In the genomic region with DNA sequence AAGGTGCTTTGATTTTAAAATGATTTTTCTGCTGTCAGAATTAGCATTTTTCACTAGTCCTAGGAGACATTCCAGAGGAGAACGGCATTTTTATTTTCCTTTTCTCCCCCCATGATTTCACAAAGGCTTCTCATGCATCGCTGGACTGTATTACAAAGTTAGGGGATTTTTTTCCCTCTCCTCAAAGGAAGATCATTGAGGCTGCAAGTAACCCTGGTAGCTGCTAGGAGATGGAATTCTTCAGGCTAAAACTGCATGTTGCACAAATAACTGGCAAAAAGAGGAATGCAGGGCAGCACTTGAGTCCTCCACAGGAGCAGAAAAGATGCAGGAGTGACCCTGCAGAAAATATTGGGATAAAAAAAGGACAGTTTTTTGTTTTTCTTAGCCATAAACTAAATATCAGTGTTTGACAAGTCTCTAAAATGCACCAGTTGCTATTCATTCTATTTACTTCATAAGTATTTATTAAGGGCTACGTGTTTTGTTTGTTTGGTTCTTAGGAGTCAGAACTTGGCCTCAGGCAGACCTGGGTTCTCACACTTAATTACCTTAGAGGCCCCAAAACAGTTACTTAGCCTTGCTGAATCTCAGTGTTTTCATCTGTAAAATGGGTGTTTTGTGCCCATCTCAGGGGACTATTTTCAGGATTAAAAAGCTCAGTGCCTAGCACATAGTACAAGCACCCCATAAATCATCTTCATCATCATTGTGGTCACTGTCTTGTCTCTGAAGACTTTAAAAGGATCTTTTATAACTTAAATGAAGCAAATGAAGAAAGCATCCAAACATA, we compare ENCODE assay signal across 16 cellular contexts.
DNase-seq lines count a peak whose midpoint lies in the region; ATAC-seq, FAIRE-seq and TF ChIP-seq lines count a peak whose summit lies in the region.
"Had no signal": no experiment of that assay in that cellular context is flagged by ENCODE, and none has a peak within 500 bp of the region (broad histone marks: within the 10 kb centered on the region; RNA-seq: fewer than 3 reads in every experiment).

No MANE protein-coding gene starts in this region.

- peaks cover 8% of the 10 kb centered on the region for H3K9me3 Mint-ChIP-seq in stimulated activated memory B cell treated with anti-CD40 and anti-IgM and Interleukin-4, amounts not matched to agents 10 μg/mL and 1 μg/mL and 100 μg/mL, for 72 hours
- H3K9me3 Mint-ChIP-seq: activated CD4-positive, alpha-beta T cell treated with anti-CD3 and anti-CD28 coated beads, Interleukin-2, amount 10 ng/mL, durations not matched to agents 7 days and 5 days had no signal

- H2BK12ac ChIP-seq in H1 (ENCODE audit: low read depth, low read length): no peak overlapping the region; the same call in 1 of the 2 replicates

- no peak overlapping the region for H3K4ac ChIP-seq in H1 (replicated peaks; ENCODE audit: insufficient read length, low read depth, low read length)

- H3K9me2 ChIP-seq in OCI-LY7 (ENCODE audit: insufficient read depth, low read length): no peaks in the 10 kb centered on the region

- H2AK5ac ChIP-seq in H1 (ENCODE audit: low read depth, low read length): no peak overlapping the region

- H3K9me3 ChIP-seq in OCI-LY7 (ENCODE audit: low read length): no peaks in the 10 kb centered on the region
- H3K9me3 ChIP-seq in H1 (ENCODE audit: insufficient read depth in 2 of 2, low read depth in 1 of 2, low read length in 1 of 2): no peaks in the 10 kb centered on the region
- H3K9me3 ChIP-seq in mesodermal cell (ENCODE audit: control insufficient read depth, low read length): no peaks in the 10 kb centered on the region
- H3K9me3 ChIP-seq: ovary had no signal

- H3K18ac ChIP-seq in H1 (ENCODE audit: extremely low read depth, low read length): no peak overlapping the region

- 44% methylated on average over 3 of the region's 3 CpGs; no CpG with 5 or more reads in 1 of the 2 experiments for WGBS in H1 (ENCODE audit: extremely low coverage in 1 of 2, insufficient coverage in 1 of 2, insufficient read length in 1 of 2, insufficient replicate concordance in 2 of 2, low coverage in 1 of 2, low lambda C conversion rate in 2 of 2, missing lambda C conversion rate in 1 of 2), 2 experiments
- WGBS in mesodermal cell (ENCODE audit: insufficient coverage in 2 of 2), 2 experiments: no CpG with 5 or more reads among the region's 3 CpGs

- POLR2A ChIA-PET in OCI-LY7 (lab: Charles Lee) (interaction anchor here (1.2 kb wide), 1 partner anchor 14 kb away, joined by 3 read pairs; no protein-coding TSS in a partner anchor), H1 (lab: Charles Lee; ENCODE audit: partially characterized antibody) (interaction anchor here (1.3 to 1.7 kb wide), 3 partner anchors 26 to 145 kb away, joined by 4 to 6 read pairs (median 5); a partner anchor contains a TSS)

- H3K4me3 Mint-ChIP-seq in stimulated activated memory B cell treated with anti-CD40 and anti-IgM and Interleukin-4, amounts not matched to agents 10 μg/mL and 1 μg/mL and 100 μg/mL, for 72 hours: no peak overlapping the region
- H3K4me3 Mint-ChIP-seq: activated CD4-positive, alpha-beta T cell treated with anti-CD3 and anti-CD28 coated beads, Interleukin-2, amount 10 ng/mL, durations not matched to agents 7 days and 5 days; B cell had no signal

- H4K8ac ChIP-seq in H1 (ENCODE audit: extremely low read depth, insufficient read depth, low read length): no peak overlapping the region

- no TSS peak for BruUV-seq in OCI-LY7 (replicated peaks; lab: Mats Ljungman, UMichigan)

- H3K4me3 ChIP-seq in OCI-LY7 (ENCODE audit: low read depth, low read length, poor library complexity, severe bottlenecking) (no peak overlapping the region), H1 (ENCODE audit: extremely low read depth in 1 of 4, insufficient read depth in 2 of 4, low read depth in 3 of 4, low read length in 4 of 4) (peak overlapping the region in 3 of 4 experiments; percentile 52 to 64 (median 62); a peak in 6 of 8 replicates), mesodermal cell (ENCODE audit: extremely low read depth, insufficient read depth, low read length, poor library complexity, severe bottlenecking) (no peak overlapping the region)

- no peaks in the 10 kb centered on the region for H3K79me1 ChIP-seq in H1 (ENCODE audit: low read depth, low read length)

- no peaks in the 10 kb centered on the region for H3K36me3 Mint-ChIP-seq in stimulated activated memory B cell treated with anti-CD40 and anti-IgM and Interleukin-4, amounts not matched to agents 10 μg/mL and 1 μg/mL and 100 μg/mL, for 72 hours

- no peaks in the 10 kb centered on the region for H3K27me3 ChIP-seq in H1 (replicated peaks in 1 of 4; ENCODE audit: control insufficient read depth in 3 of 4, extremely low read depth in 1 of 4, insufficient read depth in 3 of 4, low read length in 3 of 4)
- H3K27me3 ChIP-seq: ovary had no signal

- TF ChIP-seq RAD21 in H1 (IDR thresholded peaks at IDR 0.05 in 1 of 2, conservative IDR thresholded peaks at IDR 0.05 in 1 of 2; ENCODE audit: low read depth in 2 of 2, low read length in 2 of 2): no peak

- H2BK120ac ChIP-seq in H1 (replicated peaks; ENCODE audit: low read depth, low read length): peak overlapping the region; percentile 81

- CTCF ChIA-PET in OCI-LY7 (lab: Charles Lee; ENCODE audit: unreplicated experiment) (no interaction called here), H1 (lab: Charles Lee; ENCODE audit: partially characterized antibody) (interaction anchor here (0.7 to 2.1 kb wide), 4 partner anchors 26 to 160 kb away, joined by 3 to 4 read pairs (median 4); a partner anchor contains a TSS)

- no peak overlapping the region for H3K27ac Mint-ChIP-seq in stimulated activated memory B cell treated with anti-CD40 and anti-IgM and Interleukin-4, amounts not matched to agents 10 μg/mL and 1 μg/mL and 100 μg/mL, for 72 hours
- H3K27ac Mint-ChIP-seq: activated CD4-positive, alpha-beta T cell treated with anti-CD3 and anti-CD28 coated beads, Interleukin-2, amount 10 ng/mL, durations not matched to agents 7 days and 5 days; B cell had no signal

- no peak overlapping the region for H2BK5ac ChIP-seq in H1 (ENCODE audit: low read depth, low read length)

- H3K4me1 ChIP-seq in OCI-LY7 (ENCODE audit: insufficient read depth, low read length, poor library complexity, severe bottlenecking): no peaks in the 10 kb centered on the region
- peaks cover 2 to 15% (median 11%) of the 10 kb centered on the region in 4 experiments; a peak in 4 of 7 replicates for H3K4me1 ChIP-seq in H1 (replicated peaks in 1 of 4; ENCODE audit: control insufficient read depth in 3 of 4, insufficient read depth in 4 of 4, low read length in 3 of 4)
- H3K4me1 ChIP-seq in mesodermal cell (ENCODE audit: control insufficient read depth, insufficient read depth, low read length, poor library complexity, severe bottlenecking): no peaks in the 10 kb centered on the region

- H3K27ac ChIP-seq in OCI-LY7 (ENCODE audit: low read depth, low read length, poor library complexity, severe bottlenecking) (no peak overlapping the region), H1 (ENCODE audit: low read depth, low read length) (no peak overlapping the region; the same call in 1 of the 2 replicates), mesodermal cell (ENCODE audit: low read depth, low read length, severe bottlenecking) (peak overlapping the region; percentile 57), temporal lobe (ENCODE audit: low read depth, low read length) (peak overlapping the region; percentile 18)
- H3K27ac ChIP-seq: ovary had no signal

- no peak overlapping the region for H4K91ac ChIP-seq in H1 (replicated peaks; ENCODE audit: insufficient read length, low read length)

- H3K56ac ChIP-seq in H1 (replicated peaks; ENCODE audit: insufficient read length, low read depth, low read length): no peak overlapping the region

- H3K23ac ChIP-seq in H1 (ENCODE audit: insufficient read length): no peak overlapping the region

- H3K36me3 ChIP-seq in OCI-LY7 (ENCODE audit: insufficient read depth, low read length) (no peaks in the 10 kb centered on the region), H1 (ENCODE audit: control insufficient read depth in 2 of 4, insufficient read depth in 4 of 4, low read length in 3 of 4) (no peaks in the 10 kb centered on the region), mesodermal cell (ENCODE audit: control insufficient read depth, insufficient read depth, low read length) (no peaks in the 10 kb centered on the region)
- H3K36me3 ChIP-seq: ovary had no signal

- no peak for TF ChIP-seq POLR2A in H1 (IDR thresholded peaks at IDR 0.05; ENCODE audit: control extremely low read depth in 1 of 2, low read depth in 2 of 2, low read length in 2 of 2)

- H2BK20ac ChIP-seq in H1 (ENCODE audit: low read length): peak overlapping the region; percentile 87; the same call in 1 of the 2 replicates

- H2AFZ ChIP-seq in OCI-LY7 (ENCODE audit: low read length) (0 out of 2 replicates have a peak overlapping the region, but pooled peaks have one; percentile 32), H1 (ENCODE audit: low read length) (no peak overlapping the region)

- ATAC-seq in stimulated activated memory B cell treated with anti-CD40 and anti-IgM and Interleukin-4, amounts not matched to agents 10 μg/mL and 1 μg/mL and 100 μg/mL, for 72 hours: no peak
- no peak for ATAC-seq in HG02759 (IDR thresholded peaks at IDR 0.05; ENCODE audit: unreplicated experiment)
- ATAC-seq: left colon, Right ventricle myocardium inferior had no signal

- H3K79me2 ChIP-seq in OCI-LY7 (ENCODE audit: insufficient read depth, low read depth, low read length) (no peaks in the 10 kb centered on the region), H1 (ENCODE audit: control insufficient read depth in 1 of 2, insufficient read depth in 2 of 2, low read length in 2 of 2) (no peaks in the 10 kb centered on the region)

- H3K4me2 ChIP-seq in OCI-LY7 (ENCODE audit: low read length) (no peak overlapping the region), H1 (ENCODE audit: insufficient read depth in 1 of 2, low read depth in 2 of 2, low read length in 2 of 2) (peak overlapping the region; percentile 90 to 93)

- H2BK15ac ChIP-seq in H1 (ENCODE audit: low read length): no peak overlapping the region

- no peaks in the 10 kb centered on the region for H3K27me3 Mint-ChIP-seq in stimulated activated memory B cell treated with anti-CD40 and anti-IgM and Interleukin-4, amounts not matched to agents 10 μg/mL and 1 μg/mL and 100 μg/mL, for 72 hours

- FAIRE-seq in H1 (lab: Jason Lieb, UNC): no peak

- no peak overlapping the region for H3K14ac ChIP-seq in H1 (ENCODE audit: insufficient read length)

- H3K23me2 ChIP-seq in H1 (ENCODE audit: low read depth, low read length): peaks cover 7% of the 10 kb centered on the region; the same call in 1 of the 2 replicates

- no peak for DNase-seq in OCI-LY7 (ENCODE audit: low spot score)
- DNase-seq in H1 (ENCODE audit: low read depth in 1 of 2, low spot score in 2 of 2): no peak
- DNase-seq in foreskin melanocyte: no peak
- DNase-seq: activated CD4-positive, alpha-beta T cell treated with anti-CD3 and anti-CD28 coated beads, Interleukin-2, amount 10 ng/mL, durations not matched to agents 7 days and 5 days; activated naive CD4-positive, alpha-beta T cell; left colon; NCI-H2081 treated with DMSO at 0.1 percent for 48 hours; NCI-H510A; stimulated activated CD4-positive, alpha-beta T cell treated with anti-CD3 and anti-CD28 coated beads, Interleukin-2, amount 100 ng/mL, for 48 hours had no signal

- no peak overlapping the region; a peak in 1 of 7 replicates for H3K9ac ChIP-seq in H1 (replicated peaks in 1 of 4; ENCODE audit: extremely low read depth in 1 of 4, low read depth in 3 of 4, low read length in 3 of 4)

- intact Hi-C loops in OCI-LY7 (cut with micrococcal nuclease; ENCODE audit: unreplicated experiment): no loop called here

- TF ChIP-seq CTCF in OCI-LY7 (conservative IDR thresholded peaks at IDR 0.05; ENCODE audit: low read length) (no peak), H1 (IDR thresholded peaks at IDR 0.05; ENCODE audit: control extremely low read depth in 1 of 3, insufficient read depth in 1 of 3, low read depth in 1 of 3, low read length in 3 of 3) (no peak)

- peak overlapping the region; percentile 65 for H4K5ac ChIP-seq in H1 (ENCODE audit: insufficient read length, low read depth, low read length)

- TF ChIP-seq EP300 in H1 (IDR thresholded peaks at IDR 0.05; ENCODE audit: borderline replicate concordance in 1 of 2, low read depth in 2 of 2, low read length in 2 of 2): no peak

- H4K20me1 ChIP-seq in OCI-LY7 (ENCODE audit: insufficient read depth, low read length): no peaks in the 10 kb centered on the region
- H4K20me1 ChIP-seq in H1 (replicated peaks in 1 of 2; ENCODE audit: control insufficient read depth in 1 of 2, insufficient read depth in 2 of 2, low read length in 2 of 2): no peaks in the 10 kb centered on the region

- H3K4me1 Mint-ChIP-seq in stimulated activated memory B cell treated with anti-CD40 and anti-IgM and Interleukin-4, amounts not matched to agents 10 μg/mL and 1 μg/mL and 100 μg/mL, for 72 hours: no peaks in the 10 kb centered on the region
- H3K4me1 Mint-ChIP-seq: activated CD4-positive, alpha-beta T cell treated with anti-CD3 and anti-CD28 coated beads, Interleukin-2, amount 10 ng/mL, durations not matched to agents 7 days and 5 days; B cell had no signal

Comparison
In these comparisons a context has a peak if more than half of its experiments do, and no peak if none do; other contexts are left out.
1. H3K27ac ChIP-seq: peak in mesodermal cell (single experiment) and temporal lobe (single experiment); none in OCI-LY7 (single experiment) and H1 (single experiment).
2. H3K4me3 ChIP-seq: peak in H1 (3 of 4); none in OCI-LY7 (single experiment) and mesodermal cell (single experiment).